In the genomic region with DNA sequence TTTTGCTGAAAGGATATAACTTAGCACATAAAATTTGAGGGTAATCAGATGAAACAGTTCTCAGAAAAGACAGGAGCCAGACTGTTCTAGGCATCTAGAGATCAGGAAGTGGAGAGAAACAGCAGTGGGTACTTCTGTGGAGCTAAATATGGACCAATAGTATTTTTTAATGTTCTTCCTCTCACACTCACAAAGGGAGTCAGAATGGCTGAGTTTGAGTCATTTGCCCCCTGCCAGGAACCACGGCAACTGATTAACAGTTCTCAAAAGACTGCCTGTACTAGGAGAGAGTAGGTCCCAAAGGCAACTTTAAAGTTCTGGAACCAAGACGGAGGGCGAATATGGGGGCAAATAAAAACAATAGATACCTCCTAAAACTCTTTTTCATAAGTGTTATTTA, we compare ENCODE assay signal across 16 cellular contexts.
DNase-seq lines count a peak whose midpoint lies in the region; ATAC-seq and TF ChIP-seq lines count a peak whose summit lies in the region.
"Had no signal": no experiment of that assay in that cellular context is flagged by ENCODE, and none has a peak within 500 bp of the region (broad histone marks: within the 10 kb centered on the region; RNA-seq: fewer than 3 reads in every experiment).

No MANE protein-coding gene starts in this region.

- peak; percentile 83 for DNase-seq in A673 (ENCODE audit: low spot score)
- peak; percentile 66 for DNase-seq in HT1080 (ENCODE audit: low read depth)
- peak; percentile 23 for DNase-seq in adipocyte (ENCODE audit: low read depth)
- peak; percentile 15 for DNase-seq in iPS-NIHi7 (ENCODE audit: extremely low spot score)
- DNase-seq in left colon = no peak
- no peak for DNase-seq in OCI-M2 (lab: John Stamatoyannopoulos, UW; ENCODE audit: unreplicated experiment)
- DNase-seq in activated CD4-positive, alpha-beta memory T cell treated with anti-CD3 and anti-CD28 coated beads, Interleukin-2, amount 10 ng/mL, durations not matched to agents 7 days and 5 days = no peak
- no peak for DNase-seq in NCI-H510A treated with DMSO at 0.1 percent for 48 hours (lab: John Stamatoyannopoulos, UW)
- DNase-seq: activated gamma-delta T cell treated with Interleukin-2 at 50 U/mL for 16 hours, COR-L47, natural killer cell, NCI-H1105 treated with DMSO at 0.1 percent for 48 hours, retina had no signal

- no peak overlapping the region for H3K27ac ChIP-seq in A673 (ENCODE audit: low read depth, low read length, poor library complexity, severe bottlenecking)
- H3K27ac ChIP-seq: ascending aorta, suprapubic skin had no signal

- CTCF ChIA-PET in A673 (lab: Charles Lee) = no interaction called here
- CTCF ChIA-PET in activated CD4-positive, alpha-beta memory T cell treated with anti-CD3 and anti-CD28 coated beads, Interleukin-2, amount 10 ng/mL, durations not matched to agents 7 days and 5 days (lab: Charles Lee) = no interaction called here

- no peaks in the 10 kb centered on the region for H3K27me3 Mint-ChIP-seq in activated CD4-positive, alpha-beta memory T cell treated with anti-CD3 and anti-CD28 coated beads, Interleukin-2, amount 10 ng/mL, durations not matched to agents 7 days and 5 days

- intact Hi-C loops in A673 (cut with micrococcal nuclease; ENCODE audit: unreplicated experiment) = no loop called here
- intact Hi-C loops in left colon (cut with DNase I, micrococcal nuclease) = no loop called here

- no peaks in the 10 kb centered on the region for H3K4me1 Mint-ChIP-seq in activated CD4-positive, alpha-beta memory T cell treated with anti-CD3 and anti-CD28 coated beads, Interleukin-2, amount 10 ng/mL, durations not matched to agents 7 days and 5 days
- H3K4me1 Mint-ChIP-seq: natural killer cell had no signal

- H3K9ac ChIP-seq in adipocyte (ENCODE audit: low read length) = no peak overlapping the region

- no peaks in the 10 kb centered on the region for H3K36me3 ChIP-seq in A673 (ENCODE audit: insufficient read depth, low read length, poor library complexity, severe bottlenecking)
- no peaks in the 10 kb centered on the region for H3K36me3 ChIP-seq in adipocyte (ENCODE audit: control insufficient read depth, insufficient read depth, low read length, severe bottlenecking)
- H3K36me3 ChIP-seq: ascending aorta, suprapubic skin had no signal

- no peaks in the 10 kb centered on the region for H3K36me3 Mint-ChIP-seq in activated CD4-positive, alpha-beta memory T cell treated with anti-CD3 and anti-CD28 coated beads, Interleukin-2, amount 10 ng/mL, durations not matched to agents 7 days and 5 days (ENCODE audit: low read depth)

- H3K27ac Mint-ChIP-seq in activated CD4-positive, alpha-beta memory T cell treated with anti-CD3 and anti-CD28 coated beads, Interleukin-2, amount 10 ng/mL, durations not matched to agents 7 days and 5 days = no peak overlapping the region
- H3K27ac Mint-ChIP-seq: natural killer cell had no signal

- H3K9me3 Mint-ChIP-seq in activated CD4-positive, alpha-beta memory T cell treated with anti-CD3 and anti-CD28 coated beads, Interleukin-2, amount 10 ng/mL, durations not matched to agents 7 days and 5 days = no peaks in the 10 kb centered on the region

- H3K9me3 ChIP-seq in A673 (ENCODE audit: low read depth, low read length, poor library complexity, severe bottlenecking) (no peaks in the 10 kb centered on the region), adipocyte (ENCODE audit: control insufficient read depth, low read length) (no peaks in the 10 kb centered on the region)
- H3K9me3 ChIP-seq: suprapubic skin had no signal

- no peaks in the 10 kb centered on the region for H3K27me3 ChIP-seq in A673 (replicated peaks; ENCODE audit: insufficient read depth, low read depth, low read length, poor library complexity)
- H3K27me3 ChIP-seq in adipocyte (replicated peaks; ENCODE audit: control insufficient read depth, insufficient read depth, low read length) = no peaks in the 10 kb centered on the region
- H3K27me3 ChIP-seq: ascending aorta, suprapubic skin had no signal

- H3K4me1 ChIP-seq in A673 (ENCODE audit: insufficient read depth, low read length, poor library complexity, severe bottlenecking) (peaks cover 6% of the 10 kb centered on the region), adipocyte (ENCODE audit: control insufficient read depth, insufficient read depth, low read length) (no peaks in the 10 kb centered on the region)
- H3K4me1 ChIP-seq: suprapubic skin had no signal

- POLR2A ChIA-PET in A673 (lab: Charles Lee; ENCODE audit: low non-redundant PET) = no interaction called here
- POLR2A ChIA-PET in activated CD4-positive, alpha-beta memory T cell treated with anti-CD3 and anti-CD28 coated beads, Interleukin-2, amount 10 ng/mL, durations not matched to agents 7 days and 5 days (lab: Charles Lee) = no interaction called here

- no peak for ATAC-seq in left colon
- ATAC-seq: natural killer cell had no signal

- BruUV-seq in A673 (replicated peaks; lab: Mats Ljungman, UMichigan) = no TSS peak

- TF ChIP-seq CTCF in A673 (conservative IDR thresholded peaks at IDR 0.05; ENCODE audit: low read depth, low read length) = no peak

- H3K4me3 Mint-ChIP-seq in activated CD4-positive, alpha-beta memory T cell treated with anti-CD3 and anti-CD28 coated beads, Interleukin-2, amount 10 ng/mL, durations not matched to agents 7 days and 5 days = no peak overlapping the region
- H3K4me3 Mint-ChIP-seq: natural killer cell had no signal

- H3K4me3 ChIP-seq in A673 (ENCODE audit: low read depth, low read length, poor library complexity, severe bottlenecking) = no peak overlapping the region
- no peak overlapping the region for H3K4me3 ChIP-seq in adipocyte (ENCODE audit: low read length)
- H3K4me3 ChIP-seq: ascending aorta, lung, suprapubic skin had no signal

Comparison
In these comparisons a context has a peak if more than half of its experiments do, and no peak if none do; other contexts are left out.
1. DNase-seq: peak in A673 (single experiment), HT1080 (single experiment), adipocyte (single experiment) and iPS-NIHi7 (single experiment); none in left colon (0 of 2), OCI-M2 (single experiment), activated CD4-positive, alpha-beta memory T cell treated with anti-CD3 and anti-CD28 coated beads, Interleukin-2, amount 10 ng/mL, durations not matched to agents 7 days and 5 days (single experiment) and NCI-H510A treated with DMSO at 0.1 percent for 48 hours (single experiment).